33 cellular contexts compared by ENCODE assay signal in the genomic region with DNA sequence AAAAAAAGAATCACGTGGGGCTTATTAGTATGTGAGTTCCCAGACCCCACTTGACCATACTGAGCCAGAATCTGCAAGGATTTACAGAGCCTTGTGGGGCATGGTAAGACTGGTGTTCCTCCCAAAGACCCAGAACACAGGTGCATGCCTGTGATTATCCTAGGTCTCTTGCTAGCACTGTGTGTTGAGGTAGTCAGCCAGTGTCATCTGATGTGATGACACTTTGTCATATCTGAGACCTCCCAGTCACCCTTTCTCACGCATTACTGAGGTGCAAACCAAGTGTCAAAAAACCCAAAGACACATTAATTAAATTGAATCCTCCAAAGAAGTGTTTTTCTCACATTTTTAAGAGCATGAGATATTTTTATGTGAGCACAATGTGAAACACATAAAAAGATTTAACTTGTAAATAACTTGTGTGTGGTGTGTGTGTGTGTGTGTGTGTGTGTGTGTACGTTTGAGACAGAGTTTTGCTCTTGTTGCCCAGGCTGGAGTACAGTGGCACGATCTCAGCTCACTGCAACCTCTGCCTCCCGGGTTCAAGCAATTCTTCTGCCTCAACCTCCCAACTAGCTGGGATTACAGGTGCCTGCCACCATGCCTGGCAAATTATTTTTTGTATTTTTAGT.
"Had no signal": no experiment of that assay in that cellular context is flagged by ENCODE, and none has a peak within 500 bp of the region (broad histone marks: within the 10 kb centered on the region; RNA-seq: fewer than 3 reads in every experiment).

No MANE protein-coding gene starts in this region.

- H3K9me3 ChIP-seq: esophagus squamous epithelium, gastroesophageal sphincter had no signal

- H3K27me3 Mint-ChIP-seq: activated CD4-positive, alpha-beta memory T cell treated with anti-CD3 and anti-CD28 coated beads for 36 hours; activated naive CD4-positive, alpha-beta T cell treated with anti-CD3 and anti-CD28 coated beads, Interleukin-2, amount 10 ng/mL, durations not matched to agents 7 days and 5 days; activated naive CD8-positive, alpha-beta T cell; T-helper 17 cell had no signal

- H3K27ac ChIP-seq: brain microvascular endothelial cell, epithelial cell of prostate, esophagus squamous epithelium, gastroesophageal sphincter, heart right ventricle had no signal

- H3K4me3 ChIP-seq: esophagus squamous epithelium, gastroesophageal sphincter, heart right ventricle had no signal

- H3K27me3 ChIP-seq: brain microvascular endothelial cell, esophagus squamous epithelium, gastroesophageal sphincter, heart right ventricle had no signal

- H3K4me3 Mint-ChIP-seq: activated CD4-positive, alpha-beta memory T cell treated with anti-CD3 and anti-CD28 coated beads for 36 hours; activated CD4-positive, alpha-beta T cell treated with anti-CD3 and anti-CD28 coated beads for 36 hours; activated CD4-positive, alpha-beta T cell treated with anti-CD3 and anti-CD28 coated beads, Interleukin-2, amount 10 ng/mL, durations not matched to agents 24 days and 14 days; activated CD8-positive, alpha-beta T cell treated with anti-CD3 and anti-CD28 coated beads, Interleukin-2, amount 10 ng/mL, durations not matched to agents 7 days and 5 days; activated naive CD4-positive, alpha-beta T cell treated with anti-CD3 and anti-CD28 coated beads, Interleukin-2, amount 10 ng/mL, durations not matched to agents 7 days and 5 days; activated naive CD8-positive, alpha-beta T cell; activated T-cell treated with anti-CD3 and anti-CD28 coated beads, Interleukin-2, amount 50 U/mL, for 24 hours; activated T-cell treated with anti-CD3 and anti-CD28 coated beads, Interleukin-2, amount 50 U/mL, for 72 hours; T-helper 17 cell; T-helper 2 cell treated with Interferon-gamma antibody and Interleukin-4, amounts not matched to agents 5 μg/mL and 100 μg/mL, for 36 hours had no signal

- DNase-seq: activated CD4-positive, alpha-beta memory T cell treated with anti-CD3 and anti-CD28 coated beads for 36 hours; activated CD4-positive, alpha-beta T cell treated with anti-CD3 and anti-CD28 coated beads for 36 hours; activated CD4-positive, alpha-beta T cell treated with anti-CD3 and anti-CD28 coated beads, Interleukin-2, amount 10 ng/mL, durations not matched to agents 24 days and 14 days; activated CD4-positive, CD25-positive, alpha-beta regulatory T cell; activated CD4-positive, CD25-positive, alpha-beta regulatory T cell treated with anti-CD3 and anti-CD28 coated beads, Interleukin-2, amount 50 U/mL, for 72 hours; activated CD8-positive, alpha-beta memory T cell treated with anti-CD3 and anti-CD28 coated beads, Interleukin-2, amount 50 U/mL, for 48 hours; activated CD8-positive, alpha-beta T cell treated with anti-CD3 and anti-CD28 coated beads, Interleukin-2, amount 10 ng/mL, durations not matched to agents 7 days and 5 days; activated gamma-delta T cell; activated naive CD4-positive, alpha-beta T cell; activated naive CD4-positive, alpha-beta T cell treated with anti-CD3 and anti-CD28 coated beads, Interleukin-2, amount 10 ng/mL, durations not matched to agents 7 days and 5 days; activated T-cell treated with anti-CD3 and anti-CD28 coated beads for 4 hours; activated T-cell treated with anti-CD3 and anti-CD28 coated beads, Interleukin-2, amount 50 U/mL, for 24 hours; activated T-cell treated with anti-CD3 and anti-CD28 coated beads, Interleukin-2, amount 50 U/mL, for 72 hours; amniotic stem cell; anterior cingulate cortex; brain microvascular endothelial cell; cortex of kidney; dermis blood vessel endothelial cell; effector CD4-positive, alpha-beta T cell; esophagus squamous epithelium; foreskin melanocyte; heart right ventricle; T-helper 1 cell; T-helper 17 cell had no signal

- ATAC-seq: activated CD4-positive, alpha-beta T cell treated with anti-CD3 and anti-CD28 coated beads for 36 hours; activated CD8-positive, alpha-beta T cell treated with anti-CD3 and anti-CD28 coated beads, Interleukin-2, amount 10 ng/mL, durations not matched to agents 7 days and 5 days; activated T-cell treated with anti-CD3 and anti-CD28 coated beads, Interleukin-2, amount 50 U/mL, for 72 hours; gastroesophageal sphincter; heart right ventricle; T-helper 17 cell had no signal

- FAIRE-seq: astrocyte, bronchial epithelial cell, colon, endometrium, endothelial cell of umbilical vein had no signal

- H3K4me1 Mint-ChIP-seq: activated CD4-positive, alpha-beta T cell treated with anti-CD3 and anti-CD28 coated beads for 36 hours; activated CD4-positive, alpha-beta T cell treated with anti-CD3 and anti-CD28 coated beads, Interleukin-2, amount 10 ng/mL, durations not matched to agents 24 days and 14 days; activated naive CD4-positive, alpha-beta T cell treated with anti-CD3 and anti-CD28 coated beads, Interleukin-2, amount 10 ng/mL, durations not matched to agents 7 days and 5 days; T-helper 17 cell had no signal

- H3K27ac Mint-ChIP-seq: activated CD4-positive, alpha-beta memory T cell treated with anti-CD3 and anti-CD28 coated beads for 36 hours; activated CD4-positive, alpha-beta T cell treated with anti-CD3 and anti-CD28 coated beads for 36 hours; activated CD4-positive, alpha-beta T cell treated with anti-CD3 and anti-CD28 coated beads, Interleukin-2, amount 10 ng/mL, durations not matched to agents 24 days and 14 days; activated CD8-positive, alpha-beta T cell treated with anti-CD3 and anti-CD28 coated beads, Interleukin-2, amount 10 ng/mL, durations not matched to agents 7 days and 5 days; activated naive CD4-positive, alpha-beta T cell treated with anti-CD3 and anti-CD28 coated beads, Interleukin-2, amount 10 ng/mL, durations not matched to agents 7 days and 5 days; activated naive CD8-positive, alpha-beta T cell; activated T-cell treated with anti-CD3 and anti-CD28 coated beads, Interleukin-2, amount 50 U/mL, for 24 hours; activated T-cell treated with anti-CD3 and anti-CD28 coated beads, Interleukin-2, amount 50 U/mL, for 72 hours; T-helper 17 cell; T-helper 2 cell treated with Interferon-gamma antibody and Interleukin-4, amounts not matched to agents 5 μg/mL and 100 μg/mL, for 36 hours had no signal

- H3K4me1 ChIP-seq: esophagus squamous epithelium, gastroesophageal sphincter had no signal

- H3K36me3 Mint-ChIP-seq: activated CD4-positive, alpha-beta memory T cell treated with anti-CD3 and anti-CD28 coated beads for 36 hours; activated naive CD4-positive, alpha-beta T cell treated with anti-CD3 and anti-CD28 coated beads, Interleukin-2, amount 10 ng/mL, durations not matched to agents 7 days and 5 days; activated naive CD8-positive, alpha-beta T cell had no signal

- H3K9me3 Mint-ChIP-seq: activated CD4-positive, alpha-beta memory T cell treated with anti-CD3 and anti-CD28 coated beads for 36 hours; activated naive CD4-positive, alpha-beta T cell treated with anti-CD3 and anti-CD28 coated beads, Interleukin-2, amount 10 ng/mL, durations not matched to agents 7 days and 5 days; activated T-cell treated with anti-CD3 and anti-CD28 coated beads, Interleukin-2, amount 50 U/mL, for 24 hours; activated T-cell treated with anti-CD3 and anti-CD28 coated beads, Interleukin-2, amount 50 U/mL, for 72 hours; T-helper 2 cell treated with Interferon-gamma antibody and Interleukin-4, amounts not matched to agents 5 μg/mL and 100 μg/mL, for 36 hours had no signal

- H3K36me3 ChIP-seq: brain microvascular endothelial cell, esophagus squamous epithelium, gastroesophageal sphincter, heart right ventricle had no signal
